Comparison of ENCODE assay signal across 23 cellular contexts in genomic region chr4:139200102-139200501, GRCh38.
"Had no signal": no experiment of that assay in that cellular context is flagged by ENCODE, and none has a peak within 500 bp of the region (broad histone marks: within the 10 kb centered on the region; RNA-seq: fewer than 3 reads in every experiment).

No MANE protein-coding gene starts in this region.

- H3K4me3 ChIP-seq: left ventricle myocardium inferior, lung, ovary, right atrium auricular region, right lobe of liver, smooth muscle cell, tibial nerve, uterus had no signal

- H3K9me3 ChIP-seq: left ventricle myocardium inferior, ovary, right atrium auricular region, right lobe of liver, tibial nerve, uterus had no signal

- H3K27ac ChIP-seq: left ventricle myocardium inferior, ovary, right atrium auricular region, right lobe of liver, tibial nerve, uterus had no signal

- H3K36me3 ChIP-seq: left ventricle myocardium inferior, ovary, right atrium auricular region, right lobe of liver, tibial nerve, uterus had no signal

- H3K36me3 Mint-ChIP-seq: mesothelial cell of epicardium; naive B cell; natural killer cell treated with Interleukin-12 subunit alpha and Interleukin-12 subunit beta and Interleukin-15 and Interleukin-18, amount 100 ng/mL, for 72 hours; stimulated activated memory B cell treated with anti-CD40 and anti-IgM and Interleukin-4, amounts not matched to agents 10 μg/mL and 1 μg/mL and 100 μg/mL, for 72 hours; type B pancreatic cell had no signal

- H3K4me1 ChIP-seq: left ventricle myocardium inferior, right atrium auricular region, right lobe of liver, tibial nerve, uterus had no signal

- H3K27ac Mint-ChIP-seq: mesothelial cell of epicardium; naive B cell; natural killer cell treated with Interleukin-12 subunit alpha and Interleukin-12 subunit beta and Interleukin-15 and Interleukin-18, amount 100 ng/mL, for 72 hours; progenitor cell of endocrine pancreas; stimulated activated memory B cell treated with anti-CD40 and anti-IgM and Interleukin-4, amounts not matched to agents 10 μg/mL and 1 μg/mL and 100 μg/mL, for 72 hours; stimulated activated naive CD8-positive, alpha-beta T cell treated with anti-CD3 and anti-CD28 coated beads, Interleukin-15, amount 100 ng/mL, for 72 hours; type B pancreatic cell had no signal

- H3K4me2 ChIP-seq: smooth muscle cell had no signal

- H3K4me3 Mint-ChIP-seq: mesothelial cell of epicardium; naive B cell; natural killer cell treated with Interleukin-12 subunit alpha and Interleukin-12 subunit beta and Interleukin-15 and Interleukin-18, amount 100 ng/mL, for 72 hours; stimulated activated memory B cell treated with anti-CD40 and anti-IgM and Interleukin-4, amounts not matched to agents 10 μg/mL and 1 μg/mL and 100 μg/mL, for 72 hours; stimulated activated naive CD8-positive, alpha-beta T cell treated with anti-CD3 and anti-CD28 coated beads, Interleukin-15, amount 100 ng/mL, for 72 hours; type B pancreatic cell had no signal

- DNase-seq: islet precursor cell; left ventricle myocardium inferior; mesendoderm; naive B cell; ovary; stimulated activated CD4-positive, alpha-beta T cell treated with anti-CD3 and anti-CD28 coated beads, Interleukin-1b, Interleukin-23, amount 100 ng/mL, for 48 hours; stimulated activated CD4-positive, alpha-beta T cell treated with anti-CD3 and anti-CD28 coated beads, Interleukin-2, amount 100 ng/mL, for 48 hours; stimulated activated CD4-positive, alpha-beta T cell treated with anti-CD3 and anti-CD28 coated beads, Interleukin-4, amount 100 ng/mL, for 4 hours; stimulated activated CD8-positive, alpha-beta memory T cell treated with anti-CD3 and anti-CD28 coated beads, Interleukin-4, amount 100 ng/mL, for 48 hours; stimulated activated naive CD4-positive, alpha-beta T cell treated with Interleukin-2 at 50 U/mL for 16 hours; stimulated activated naive CD8-positive, alpha-beta T cell treated with anti-CD3 and anti-CD28 coated beads, Interleukin-15, amount 100 ng/mL, for 72 hours; substantia nigra; uterus had no signal

- H3K27me3 ChIP-seq: ovary, right atrium auricular region, right lobe of liver, tibial nerve, uterus had no signal

- H3K9me3 Mint-ChIP-seq: natural killer cell treated with Interleukin-12 subunit alpha and Interleukin-12 subunit beta and Interleukin-15 and Interleukin-18, amount 100 ng/mL, for 72 hours; stimulated activated memory B cell treated with anti-CD40 and anti-IgM and Interleukin-4, amounts not matched to agents 10 μg/mL and 1 μg/mL and 100 μg/mL, for 72 hours; stimulated activated naive CD8-positive, alpha-beta T cell treated with anti-CD3 and anti-CD28 coated beads, Interleukin-15, amount 100 ng/mL, for 72 hours; type B pancreatic cell had no signal

- H3K27me3 Mint-ChIP-seq: progenitor cell of endocrine pancreas, type B pancreatic cell had no signal

- ATAC-seq: natural killer cell treated with Interleukin-12 subunit alpha and Interleukin-12 subunit beta and Interleukin-15 and Interleukin-18, amount 100 ng/mL, for 72 hours; right lobe of liver; stimulated activated memory B cell treated with anti-CD40 and anti-IgM and Interleukin-4, amounts not matched to agents 10 μg/mL and 1 μg/mL and 100 μg/mL, for 72 hours; stimulated activated naive CD8-positive, alpha-beta T cell treated with anti-CD3 and anti-CD28 coated beads, Interleukin-15, amount 100 ng/mL, for 72 hours had no signal

- H3K4me1 Mint-ChIP-seq: mesothelial cell of epicardium; naive B cell; stimulated activated memory B cell treated with anti-CD40 and anti-IgM and Interleukin-4, amounts not matched to agents 10 μg/mL and 1 μg/mL and 100 μg/mL, for 72 hours; stimulated activated naive CD8-positive, alpha-beta T cell treated with anti-CD3 and anti-CD28 coated beads, Interleukin-15, amount 100 ng/mL, for 72 hours had no signal
